Comparison of ENCODE assay signal across 9 cellular contexts in genomic region chr9:37984672-37985611, GRCh38.
DNase-seq lines count a peak whose midpoint lies in the region; ATAC-seq and TF ChIP-seq lines count a peak whose summit lies in the region.
"Had no signal": no experiment of that assay in that cellular context is flagged by ENCODE, and none has a peak within 500 bp of the region (broad histone marks: within the 10 kb centered on the region; RNA-seq: fewer than 3 reads in every experiment).

No MANE protein-coding gene starts in this region.

- peak; percentile 89 for ATAC-seq in SK-N-SH treated with all-trans-retinoic acid at 6 μM for 48 hours
- ATAC-seq in heart left ventricle, result peak; percentile 83 to 88 (median 86)
- peak; percentile 55 for ATAC-seq in upper lobe of right lung
- ATAC-seq in GM21381 (IDR thresholded peaks at IDR 0.05; ENCODE audit: unreplicated experiment), result no peak
- ATAC-seq in HG03520 (IDR thresholded peaks at IDR 0.05; ENCODE audit: unreplicated experiment), result no peak

- H3K36me3 Mint-ChIP-seq in MCF 10A (ENCODE audit: insufficient read depth, unreplicated experiment), result peaks cover 6% of the 10 kb centered on the region
- H3K36me3 Mint-ChIP-seq: CD14-positive monocyte had no signal

- no TSS peak for BruUV-seq in MCF 10A (replicated peaks; lab: Mats Ljungman, UMichigan)

- CTCF ChIA-PET in MCF 10A (lab: Yijun Ruan, JAX), result interaction anchor here (0.5 to 0.6 kb wide), 2 partner anchors 15 to 1419 kb away, joined by 3 read pairs; no protein-coding TSS in a partner anchor

- TF ChIP-seq POLR2A in breast epithelium (IDR thresholded peaks at IDR 0.05) (no peak), heart left ventricle (IDR thresholded peaks at IDR 0.05) (no peak)

- intact Hi-C loops in MCF 10A (cut with micrococcal nuclease), result no loop called here
- intact Hi-C loops in breast epithelium (cut with DNase I; ENCODE audit: low total_unique reads), result no loop called here
- intact Hi-C loops in heart left ventricle (cut with DNase I), result loop anchor here in 7 of 10 donors (5.0 to 10.0 kb wide), 6 partner anchors 38 to 82 kb away; partner anchors contain the start of gene SHB (in 2 of the 7)
- intact Hi-C loops in upper lobe of right lung (cut with DNase I), result no loop called here

- no peaks in the 10 kb centered on the region for H3K27me3 Mint-ChIP-seq in MCF 10A (ENCODE audit: insufficient read depth, unreplicated experiment)

- H3K9me3 Mint-ChIP-seq in MCF 10A (ENCODE audit: unreplicated experiment), result no peaks in the 10 kb centered on the region
- H3K9me3 Mint-ChIP-seq: CD14-positive monocyte had no signal

- peak overlapping the region; percentile 67 for H3K27ac Mint-ChIP-seq in MCF 10A (ENCODE audit: low read depth, unreplicated experiment)

- H3K27ac ChIP-seq in breast epithelium (no peak overlapping the region), heart left ventricle (peak overlapping the region in 10 of 12 donors; percentile 8 to 81 (median 18)), upper lobe of right lung (no peak overlapping the region)

- no peak for TF ChIP-seq CTCF in MCF 10A (IDR thresholded peaks at IDR 0.05; ENCODE audit: unreplicated experiment)
- TF ChIP-seq CTCF in breast epithelium (IDR thresholded peaks at IDR 0.05), result no peak
- peak in 4 of 12 donors; percentile 14 to 32 (median 18) for TF ChIP-seq CTCF in heart left ventricle (IDR thresholded peaks at IDR 0.05)
- no peak for TF ChIP-seq CTCF in upper lobe of right lung (IDR thresholded peaks at IDR 0.05)

- H3K4me1 Mint-ChIP-seq in MCF 10A (ENCODE audit: insufficient read depth, unreplicated experiment), result peaks cover 19% of the 10 kb centered on the region

- peak; percentile 78 for DNase-seq in MCF 10A (ENCODE audit: unreplicated experiment)
- DNase-seq in breast epithelium (ENCODE audit: low spot score in 2 of 2), result no peak
- peak; percentile 56 to 73 (median 66) for DNase-seq in heart left ventricle
- peak; percentile 56 for DNase-seq in upper lobe of right lung
- DNase-seq in occipital lobe (lab: John Stamatoyannopoulos, UW), result no peak

- peak overlapping the region; percentile 36 for H3K4me3 Mint-ChIP-seq in MCF 10A (ENCODE audit: unreplicated experiment)
- H3K4me3 Mint-ChIP-seq: CD14-positive monocyte had no signal

- 35 to 63% (median 43%) methylated on average over 24 to 26 of the region's 26 CpGs for WGBS in heart left ventricle, 4 donors

- H3K4me3 ChIP-seq in breast epithelium, result no peak overlapping the region
- H3K4me3 ChIP-seq in heart left ventricle, result no peak overlapping the region
- H3K4me3 ChIP-seq in upper lobe of right lung, result no peak overlapping the region

- no peaks in the 10 kb centered on the region for H3K4me1 ChIP-seq in breast epithelium
- peaks cover 3 to 67% (median 42%) of the 10 kb centered on the region in 12 donors for H3K4me1 ChIP-seq in heart left ventricle
- peaks cover 17% of the 10 kb centered on the region for H3K4me1 ChIP-seq in upper lobe of right lung

- H3K9me3 ChIP-seq in breast epithelium (no peaks in the 10 kb centered on the region), heart left ventricle (no peaks in the 10 kb centered on the region), upper lobe of right lung (no peaks in the 10 kb centered on the region)

- POLR2A ChIA-PET in MCF 10A (lab: Yijun Ruan, JAX), result interaction anchor here (0.6 to 1.0 kb wide), 3 partner anchors 10 to 200 kb away, joined by 3 read pairs; partner anchors contain the start of gene EXOSC3

- H3K36me3 ChIP-seq in breast epithelium (no peaks in the 10 kb centered on the region), heart left ventricle (no peaks in the 10 kb centered on the region), upper lobe of right lung (no peaks in the 10 kb centered on the region)

- H3K27me3 ChIP-seq in breast epithelium (no peaks in the 10 kb centered on the region), heart left ventricle (no peaks in the 10 kb centered on the region), upper lobe of right lung (no peaks in the 10 kb centered on the region)

TF ChIP-seq in SK-N-SH treated with all-trans-retinoic acid at 6 μM for 48 hours, 23 proteins besides CTCF, POLR2A, EP300 and RAD21:
- no peak for TF ChIP-seq CSDC2 (CRISPR knock-in tag; IDR thresholded peaks at IDR 0.05)

Comparison
In these comparisons a context has a peak if more than half of its experiments do, and no peak if none do; other contexts are left out.
1. DNase-seq: peak in MCF 10A (single experiment), heart left ventricle (5 of 5) and upper lobe of right lung (single experiment); none in breast epithelium (0 of 2) and occipital lobe (single experiment).
2. H3K27ac ChIP-seq: peak in heart left ventricle (10 of 12); none in breast epithelium (0 of 2) and upper lobe of right lung (single experiment).
3. ATAC-seq: peak in SK-N-SH treated with all-trans-retinoic acid at 6 μM for 48 hours (single experiment), heart left ventricle (4 of 4) and upper lobe of right lung (single experiment); none in GM21381 (single experiment) and HG03520 (single experiment).
4. intact Hi-C loops: an anchor here in heart left ventricle (5.0 to 10.0 kb wide); none called in MCF 10A, breast epithelium and upper lobe of right lung.